8 cellular contexts compared by ENCODE assay signal in the genomic region with DNA sequence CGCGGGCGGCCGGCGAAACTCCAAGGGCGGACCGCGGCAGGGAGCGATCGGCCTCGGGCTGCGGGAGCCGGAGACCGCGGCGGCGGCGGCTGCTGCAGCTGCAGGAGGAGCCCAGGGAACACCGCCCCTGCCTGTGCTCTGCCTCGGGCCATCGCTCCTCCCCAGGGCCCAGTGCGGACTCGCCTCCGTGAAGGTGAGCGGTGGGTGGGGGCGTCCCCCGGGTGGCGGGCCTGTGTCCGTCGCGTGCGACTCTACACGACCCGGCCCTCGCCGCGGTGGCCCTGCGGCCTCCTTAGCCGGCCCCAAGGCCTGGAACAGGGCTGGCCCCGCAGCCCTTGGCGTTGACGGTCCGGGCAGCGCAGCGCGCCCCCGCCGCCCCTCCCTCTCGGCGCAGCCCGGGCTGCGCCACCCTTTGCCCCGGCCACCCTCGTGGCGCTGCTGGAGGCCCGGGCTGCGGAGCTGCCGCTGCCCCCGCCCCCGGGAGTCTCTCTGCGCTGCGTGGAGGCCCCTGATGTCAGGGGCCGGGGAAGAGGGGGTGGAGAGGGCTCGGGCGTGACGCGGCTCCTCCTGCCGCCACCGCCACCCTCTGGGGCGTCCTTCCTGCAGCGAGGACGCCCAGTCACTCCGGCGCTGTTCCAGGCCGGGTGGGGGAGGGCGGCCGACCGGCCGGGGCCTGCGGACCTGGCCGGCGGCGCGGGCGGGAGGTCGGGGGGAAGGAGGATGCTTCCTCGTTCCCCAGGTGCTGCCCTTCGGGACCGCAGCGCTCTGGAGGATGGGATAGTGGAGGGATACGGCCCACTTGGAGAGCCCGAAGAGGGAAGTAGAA. TPM values are rescaled to one million over a fixed set of nuclear protein-coding genes. Genes with fewer than 3 reads are reported as not detected.
A peak's percentile ranks its signal among the peaks of the same experiment; 100 is the strongest.
DNase-seq lines count a peak whose midpoint lies in the region; ATAC-seq and TF ChIP-seq lines count a peak whose summit lies in the region.

No MANE protein-coding gene starts in this region.

- no peak for TF ChIP-seq CTCF in PC-3 (conservative IDR thresholded peaks at IDR 0.05; ENCODE audit: low read depth, low read length)
- TF ChIP-seq CTCF in foreskin fibroblast (IDR thresholded peaks at IDR 0.05; ENCODE audit: low read depth, low read length): no peak

- intact Hi-C loops in PC-3 (cut with micrococcal nuclease): loop anchor here (1.0 kb wide), 1 partner anchor 76 kb away; a partner anchor contains a TSS

- no peak overlapping the region for H3K27ac ChIP-seq in PC-3 (ENCODE audit: low read length)
- H3K27ac ChIP-seq in subcutaneous abdominal adipose tissue (ENCODE audit: low read depth, low read length): peak overlapping the region; percentile 70

- ATAC-seq in HG03039 (IDR thresholded peaks at IDR 0.05; ENCODE audit: unreplicated experiment) (peak; percentile 51), PC-3 (peak; percentile 62)

- peaks cover 51% of the 10 kb centered on the region for H4K20me1 ChIP-seq in PC-3 (ENCODE audit: low read length)

- POLR2A ChIA-PET in PC-3 (lab: Charles Lee; ENCODE audit: unreplicated experiment): interaction anchor here (0.6 to 0.8 kb wide), 4 partner anchors 61 to 480 kb away, joined by 3 to 16 read pairs (median 6); no protein-coding TSS in a partner anchor

- H3K9me3 ChIP-seq in PC-3 (ENCODE audit: low read length): no peaks in the 10 kb centered on the region
- no peaks in the 10 kb centered on the region for H3K9me3 ChIP-seq in neuron (ENCODE audit: low read length)
- H3K9me3 ChIP-seq in subcutaneous abdominal adipose tissue (ENCODE audit: control insufficient read depth in 5 of 5, low read length in 5 of 5): no peaks in the 10 kb centered on the region

- peaks cover 22% of the 10 kb centered on the region for H3K4me1 ChIP-seq in PC-3 (ENCODE audit: insufficient read depth, low read length)
- peaks cover 56% of the 10 kb centered on the region for H3K4me1 ChIP-seq in neuron (ENCODE audit: insufficient read depth, low read length)
- peaks cover 5 to 43% (median 35%) of the 10 kb centered on the region in 5 donors for H3K4me1 ChIP-seq in subcutaneous abdominal adipose tissue (ENCODE audit: control insufficient read depth in 5 of 5, insufficient read depth in 5 of 5, low read length in 5 of 5)

- no TSS peak for BruUV-seq in PC-3 (replicated peaks; lab: Mats Ljungman, UMichigan)

- H3K9ac ChIP-seq in PC-3 (ENCODE audit: low read length) (peak overlapping the region; percentile 84), subcutaneous abdominal adipose tissue (ENCODE audit: low read length in 5 of 5) (peak overlapping the region in 4 of 5 donors; percentile 75 to 83 (median 80))

- H3K27me3 ChIP-seq in PC-3 (ENCODE audit: low read length): no peaks in the 10 kb centered on the region
- no peaks in the 10 kb centered on the region for H3K27me3 ChIP-seq in neuron (ENCODE audit: insufficient read depth, low read length)
- peaks cover 0 to 8% (median 0%) of the 10 kb centered on the region in 5 donors for H3K27me3 ChIP-seq in subcutaneous abdominal adipose tissue (ENCODE audit: control insufficient read depth in 5 of 5, insufficient read depth in 4 of 5, low read length in 5 of 5)

- H3K79me2 ChIP-seq in PC-3 (ENCODE audit: low read length): peaks cover 54% of the 10 kb centered on the region

- H3K4me3 ChIP-seq in PC-3 (ENCODE audit: low read length): peak overlapping the region; percentile 97
- peak overlapping the region; percentile 83 to 94 for H3K4me3 ChIP-seq in foreskin fibroblast (ENCODE audit: low read depth in 1 of 2, low read length in 2 of 2)
- H3K4me3 ChIP-seq in neuron (ENCODE audit: low read length): peak overlapping the region; percentile 86
- peak overlapping the region; percentile 81 to 94 (median 84) for H3K4me3 ChIP-seq in subcutaneous abdominal adipose tissue (ENCODE audit: low read depth in 1 of 5, low read length in 5 of 5)

- DNase-seq in SKM-1 treated with dmso at 0.1 percent for 144 hours (lab: John Stamatoyannopoulos, UW; ENCODE audit: unreplicated experiment): peak; percentile 27
- DNase-seq in SKM-1 (lab: John Stamatoyannopoulos, UW; ENCODE audit: unreplicated experiment): no peak
- peak; percentile 55 for DNase-seq in PC-3
- peak; percentile 39 to 51 for DNase-seq in activated T-helper 1 cell treated with anti-CD3 and anti-CD28 coated beads, Interleukin-2, amount 50 U/mL, for 16 hours (ENCODE audit: low read depth in 1 of 2, low spot score in 1 of 2)
- peak; percentile 70 to 88 for DNase-seq in foreskin fibroblast

- CTCF ChIA-PET in PC-3 (lab: Charles Lee): interaction anchor here (0.6 to 1.2 kb wide), 2 partner anchors 82 to 300 kb away, joined by 3 to 4 read pairs; no protein-coding TSS in a partner anchor

- peaks cover 38% of the 10 kb centered on the region for H3K36me3 ChIP-seq in PC-3 (ENCODE audit: low read depth, low read length)
- peaks cover 39% of the 10 kb centered on the region for H3K36me3 ChIP-seq in neuron (ENCODE audit: insufficient read depth, low read length)
- peaks cover 2 to 25% (median 21%) of the 10 kb centered on the region in 5 donors for H3K36me3 ChIP-seq in subcutaneous abdominal adipose tissue (ENCODE audit: control insufficient read depth in 5 of 5, insufficient read depth in 5 of 5, low read length in 5 of 5)

- peak overlapping the region; percentile 97 for H3K4me2 ChIP-seq in PC-3 (ENCODE audit: low read length)

- H2AFZ ChIP-seq in PC-3 (ENCODE audit: low read length) (no peak overlapping the region; the same call in 1 of the 2 replicates), neuron (ENCODE audit: low read depth, low read length) (no peak overlapping the region)

- H3F3A ChIP-seq in PC-3 (ENCODE audit: low read length, unreplicated experiment): no peaks in the 10 kb centered on the region

- no peaks in the 10 kb centered on the region for H3K9me2 ChIP-seq in PC-3 (replicated peaks; ENCODE audit: low read length)

RNA-seq across cellular contexts. Expression of a gene that starts 0.5 kb away (rescaled TPM):
- total RNA-seq in PC-3 (2014; rRNA removed): 38.0 and 50.3 TPM in 2 replicates
